In the genomic region with DNA sequence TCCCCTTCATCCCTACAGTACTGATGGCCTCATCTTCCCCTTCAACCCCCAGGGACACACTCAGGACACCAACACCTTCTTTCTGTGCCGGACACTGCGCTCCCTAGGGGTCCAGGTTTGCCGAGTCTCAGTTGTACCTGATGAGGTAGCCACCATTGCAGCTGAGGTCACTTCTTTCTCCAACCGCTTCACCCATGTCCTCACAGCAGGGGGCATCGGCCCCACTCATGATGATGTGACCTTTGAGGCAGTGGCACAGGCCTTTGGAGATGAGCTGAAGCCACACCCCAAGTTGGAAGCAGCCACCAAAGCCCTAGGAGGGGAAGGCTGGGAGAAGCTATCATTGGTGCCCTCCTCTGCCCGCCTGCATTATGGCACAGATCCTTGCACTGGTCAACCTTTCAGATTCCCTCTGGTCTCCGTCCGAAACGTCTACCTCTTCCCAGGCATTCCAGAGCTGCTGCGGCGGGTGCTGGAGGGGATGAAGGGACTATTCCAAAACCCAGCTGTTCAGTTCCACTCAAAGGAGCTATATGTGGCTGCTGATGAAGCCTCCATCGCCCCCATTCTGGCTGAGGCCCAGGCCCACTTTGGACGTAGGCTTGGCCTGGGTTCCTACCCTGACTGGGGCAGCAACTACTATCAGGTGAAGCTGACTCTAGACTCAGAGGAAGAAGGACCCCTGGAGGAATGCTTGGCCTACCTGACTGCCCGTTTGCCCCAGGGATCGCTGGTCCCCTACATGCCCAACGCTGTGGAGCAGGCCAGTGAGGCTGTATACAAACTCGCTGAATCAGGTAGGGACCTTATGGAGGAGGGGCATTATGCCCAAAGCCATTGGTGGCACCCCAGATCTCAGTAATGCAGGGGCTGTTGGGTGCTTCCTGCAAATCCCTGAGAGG, we compare ENCODE assay signal across 22 cellular contexts. TPM values are rescaled to one million over a fixed set of nuclear protein-coding genes. Genes with fewer than 3 reads are reported as not detected.
DNase-seq lines count a peak whose midpoint lies in the region; ATAC-seq and TF ChIP-seq lines count a peak whose summit lies in the region.
"Had no signal": no experiment of that assay in that cellular context is flagged by ENCODE, and none has a peak within 500 bp of the region (broad histone marks: within the 10 kb centered on the region; RNA-seq: fewer than 3 reads in every experiment).

No MANE protein-coding gene starts in this region.

- H3K27ac ChIP-seq in 22Rv1 (peak overlapping the region; percentile 29; the same call in 1 of the 2 replicates), DOHH2 (ENCODE audit: low read depth, low read length) (no peak overlapping the region), OCI-LY7 (ENCODE audit: low read depth, low read length, poor library complexity, severe bottlenecking) (no peak overlapping the region), lower lobe of right lung (no peak overlapping the region)
- H3K27ac ChIP-seq: body of pancreas, colonic mucosa, testis had no signal

- no peak overlapping the region for H3K4me3 ChIP-seq in DOHH2 (ENCODE audit: low read length)
- H3K4me3 ChIP-seq in OCI-LY7 (ENCODE audit: low read depth, low read length, poor library complexity, severe bottlenecking), result no peak overlapping the region
- H3K4me3 ChIP-seq in lower lobe of right lung, result no peak overlapping the region
- H3K4me3 ChIP-seq: body of pancreas, colonic mucosa, testis had no signal

- POLR2A ChIA-PET in OCI-LY7 (lab: Charles Lee), result no interaction called here

- no peak for ATAC-seq in lower lobe of right lung
- ATAC-seq: activated CD8-positive, alpha-beta T cell treated with anti-CD3 and anti-CD28 coated beads, Interleukin-2, amount 10 ng/mL, durations not matched to agents 7 days and 5 days; activated T-cell treated with anti-CD3 and anti-CD28 coated beads, Interleukin-2, amount 50 U/mL, for 4 hours; body of pancreas; left ventricle myocardium superior; WTC11 had no signal

- intact Hi-C loops in OCI-LY7 (cut with micrococcal nuclease; ENCODE audit: unreplicated experiment) (no loop called here), lower lobe of right lung (cut with DNase I) (no loop called here)

- peaks cover 57% of the 10 kb centered on the region for H3K79me2 ChIP-seq in DOHH2 (ENCODE audit: control insufficient read depth, low read length)
- peaks cover 44% of the 10 kb centered on the region for H3K79me2 ChIP-seq in OCI-LY7 (ENCODE audit: insufficient read depth, low read depth, low read length)

- DNase-seq in OCI-LY7 (ENCODE audit: low spot score) (no peak), lower lobe of right lung (peak; percentile 25), globus pallidus (ENCODE audit: low spot score) (no peak), NOMO-1 treated with DMSO at 0.1 percent for 48 hours (lab: John Stamatoyannopoulos, UW; ENCODE audit: unreplicated experiment) (no peak), NCI-H2196 treated with DMSO at 0.1 percent for 48 hours (lab: John Stamatoyannopoulos, UW; ENCODE audit: unreplicated experiment) (no peak), NCI-H510A treated with DMSO at 0.1 percent for 48 hours (lab: John Stamatoyannopoulos, UW) (no peak)
- DNase-seq: activated CD8-positive, alpha-beta T cell treated with anti-CD3 and anti-CD28 coated beads, Interleukin-2, amount 10 ng/mL, durations not matched to agents 7 days and 5 days; activated naive CD8-positive, alpha-beta T cell treated with anti-CD3 and anti-CD28 coated beads, Interleukin-2, amount 10 ng/mL, durations not matched to agents 7 days and 5 days; activated T-cell treated with anti-CD3 and anti-CD28 coated beads, Interleukin-2, amount 50 U/mL, for 4 hours; body of pancreas; colonic mucosa; head of caudate nucleus; left ventricle myocardium superior; NCI-H1694; SHP77 treated with DMSO at 0.1 percent for 48 hours; testis had no signal

- peaks cover 9% of the 10 kb centered on the region; the same call in 1 of the 2 replicates for H4K20me1 ChIP-seq in DOHH2 (ENCODE audit: control insufficient read depth, insufficient read depth, low read depth, low read length)
- no peaks in the 10 kb centered on the region for H4K20me1 ChIP-seq in OCI-LY7 (ENCODE audit: insufficient read depth, low read length)

- H3K9me3 ChIP-seq in DOHH2 (ENCODE audit: control insufficient read depth, insufficient read depth, low read length) (no peaks in the 10 kb centered on the region), OCI-LY7 (ENCODE audit: low read length) (no peaks in the 10 kb centered on the region), lower lobe of right lung (no peaks in the 10 kb centered on the region)
- H3K9me3 ChIP-seq: body of pancreas, colonic mucosa, neutrophil, testis had no signal

- H3K4me2 ChIP-seq in DOHH2 (ENCODE audit: low read length), result no peak overlapping the region; the same call in 1 of the 2 replicates
- no peak overlapping the region for H3K4me2 ChIP-seq in OCI-LY7 (ENCODE audit: low read length)

- no peaks in the 10 kb centered on the region; the same call in 1 of the 2 replicates for H3F3A ChIP-seq in DOHH2 (ENCODE audit: control insufficient read depth, insufficient read depth)

- H3K36me3 ChIP-seq in DOHH2 (ENCODE audit: control insufficient read depth, low read length), result peaks cover 53% of the 10 kb centered on the region
- H3K36me3 ChIP-seq in OCI-LY7 (ENCODE audit: insufficient read depth, low read length), result peaks cover 54% of the 10 kb centered on the region
- peaks cover 43% of the 10 kb centered on the region for H3K36me3 ChIP-seq in lower lobe of right lung

- TF ChIP-seq CTCF in 22Rv1 (IDR thresholded peaks at IDR 0.05) (peak; percentile 20; the same call in 1 of the 2 replicates), DOHH2 (IDR thresholded peaks at IDR 0.05; ENCODE audit: low read depth, low read length, poor library complexity, severe bottlenecking) (peak; percentile 21), OCI-LY7 (conservative IDR thresholded peaks at IDR 0.05; ENCODE audit: low read length) (peak; percentile 28; the same call in 1 of the 2 replicates), lower lobe of right lung (IDR thresholded peaks at IDR 0.05) (no peak)

- no TSS peak for BruUV-seq in OCI-LY7 (replicated peaks; lab: Mats Ljungman, UMichigan)

- CTCF ChIA-PET in OCI-LY7 (lab: Charles Lee; ENCODE audit: unreplicated experiment), result interaction anchor here (0.5 to 1.2 kb wide), 3 partner anchors 11 to 90 kb away, joined by 4 to 7 read pairs (median 6); partner anchors contain the start of gene EFNA3

- H3K4me1 ChIP-seq in DOHH2 (ENCODE audit: control insufficient read depth, low read length) (peaks cover 10% of the 10 kb centered on the region), OCI-LY7 (ENCODE audit: insufficient read depth, low read length, poor library complexity, severe bottlenecking) (peaks cover 10% of the 10 kb centered on the region), lower lobe of right lung (peaks cover 16% of the 10 kb centered on the region)

- H3K27me3 ChIP-seq in DOHH2 (ENCODE audit: control insufficient read depth, low read length) (no peaks in the 10 kb centered on the region), lower lobe of right lung (ENCODE audit: low read depth) (no peaks in the 10 kb centered on the region)
- H3K27me3 ChIP-seq: body of pancreas, colonic mucosa, neutrophil, testis had no signal

- no peak overlapping the region for H2AFZ ChIP-seq in OCI-LY7 (ENCODE audit: low read length)

- H3K9me2 ChIP-seq in DOHH2 (replicated peaks; ENCODE audit: control insufficient read depth, low read length) (no peaks in the 10 kb centered on the region), OCI-LY7 (ENCODE audit: insufficient read depth, low read length) (no peaks in the 10 kb centered on the region)

RNA-seq across cellular contexts. Expression of gene LENEP, which starts 5.1 kb away (rescaled TPM):
- 0.95 and 2.3 TPM in 2 replicates for total RNA-seq in OCI-LY7 (2014; rRNA removed; shearing (Covaris generic))
- total RNA-seq in OCI-LY7 (2022) (0.78 and 1.5 TPM in 2 replicates), lower lobe of right lung (not detected)
- total RNA-seq: body of pancreas, colonic mucosa, Daoy, H4, left ventricle myocardium superior had no signal

RNA-seq across cellular contexts. Expression of gene FLAD1, which starts 5.2 kb away (rescaled TPM):
- total RNA-seq in OCI-LY7 (2014; rRNA removed; shearing (Covaris generic)), result 52.7 and 55.7 TPM in 2 replicates
- total RNA-seq in OCI-LY7 (2022) (57.0 and 57.9 TPM in 2 replicates), lower lobe of right lung (31.9 TPM)

RNA-seq across cellular contexts. Expression of gene CKS1B, which starts 13.8 kb away (rescaled TPM):
- 149 and 204 TPM in 2 replicates for total RNA-seq in OCI-LY7 (2014; rRNA removed; shearing (Covaris generic))
- total RNA-seq in OCI-LY7 (2022) (230 and 260 TPM in 2 replicates), lower lobe of right lung (28.5 TPM)

RNA-seq across cellular contexts. Expression of gene ZBTB7B, which starts 14.3 kb away (rescaled TPM):
- total RNA-seq in OCI-LY7 (2014; rRNA removed; shearing (Covaris generic)), result 14.2 and 16.3 TPM in 2 replicates
- total RNA-seq in OCI-LY7 (2022) (22.2 and 23.2 TPM in 2 replicates), lower lobe of right lung (72.0 TPM)

RNA-seq across cellular contexts. Expression of gene SHC1, which starts 17.8 kb away (rescaled TPM):
- 31.4 and 37.6 TPM in 2 replicates for total RNA-seq in OCI-LY7 (2014; rRNA removed; shearing (Covaris generic))
- total RNA-seq in OCI-LY7 (2022) (77.4 and 84.0 TPM in 2 replicates), lower lobe of right lung (94.8 TPM)
